8 cellular contexts compared by ENCODE assay signal in the genomic region with DNA sequence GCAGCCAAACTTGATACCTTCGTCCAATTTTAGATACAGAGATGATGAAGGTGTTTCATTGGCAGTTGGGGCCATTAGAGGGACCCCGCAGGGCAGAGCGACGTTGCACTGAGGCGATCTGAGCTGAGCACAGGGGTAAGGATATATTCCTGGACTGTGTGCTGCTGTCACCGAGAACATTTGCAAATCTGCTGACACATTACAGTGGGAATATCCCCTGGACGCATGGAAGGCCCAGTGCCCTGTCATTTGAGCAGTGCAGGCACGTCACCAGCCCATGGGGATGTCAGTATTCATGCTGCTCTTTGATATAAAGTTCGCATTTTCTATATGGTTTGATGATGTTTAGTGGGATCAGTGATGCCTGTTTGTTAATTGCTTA. TPM values are rescaled to one million over a fixed set of nuclear protein-coding genes. Genes with fewer than 3 reads are reported as not detected.
DNase-seq lines count a peak whose midpoint lies in the region; ATAC-seq lines count a peak whose summit lies in the region.

No MANE protein-coding gene starts in this region.

- peaks cover 19% of the 10 kb centered on the region for H3K27me3 Mint-ChIP-seq in activated naive CD8-positive, alpha-beta T cell treated with anti-CD3 and anti-CD28 coated beads for 36 hours

- H3K9me3 Mint-ChIP-seq in activated naive CD8-positive, alpha-beta T cell treated with anti-CD3 and anti-CD28 coated beads for 36 hours = peaks cover 5% of the 10 kb centered on the region

- H3K4me3 ChIP-seq in BLaER1 (no peak overlapping the region), mesodermal cell (ENCODE audit: extremely low read depth, insufficient read depth, low read length, poor library complexity, severe bottlenecking) (no peak overlapping the region)

- H3K27ac Mint-ChIP-seq in activated naive CD8-positive, alpha-beta T cell treated with anti-CD3 and anti-CD28 coated beads for 36 hours = peak overlapping the region; percentile 55

- H3K27ac ChIP-seq in BLaER1 = no peak overlapping the region
- peak overlapping the region; percentile 48 for H3K27ac ChIP-seq in mesodermal cell (ENCODE audit: low read depth, low read length, severe bottlenecking)

- H3K27me3 ChIP-seq in BLaER1 = no peaks in the 10 kb centered on the region

- peaks cover 14% of the 10 kb centered on the region; the same call in 1 of the 2 replicates for H3K9me3 ChIP-seq in BLaER1
- H3K9me3 ChIP-seq in mesodermal cell (ENCODE audit: control insufficient read depth, low read length) = no peaks in the 10 kb centered on the region

- H3K4me1 Mint-ChIP-seq in activated naive CD8-positive, alpha-beta T cell treated with anti-CD3 and anti-CD28 coated beads for 36 hours = peaks cover 21% of the 10 kb centered on the region

- ATAC-seq in HG02571 (IDR thresholded peaks at IDR 0.05; ENCODE audit: unreplicated experiment) (peak; percentile 5), GM18909 (IDR thresholded peaks at IDR 0.05; ENCODE audit: poor library complexity, unreplicated experiment) (no peak)

- 76 to 78% methylated on average over 8 to 9 of the region's 9 CpGs for WGBS in mesodermal cell (ENCODE audit: insufficient coverage in 2 of 2), 2 experiments

- H3K36me3 ChIP-seq in BLaER1 (no peaks in the 10 kb centered on the region), mesodermal cell (ENCODE audit: control insufficient read depth, insufficient read depth, low read length) (no peaks in the 10 kb centered on the region)

- H3K9ac ChIP-seq in BLaER1 = no peak overlapping the region

- no peak for DNase-seq in activated naive CD8-positive, alpha-beta T cell treated with anti-CD3 and anti-CD28 coated beads for 36 hours
- DNase-seq in effector CD4-positive, alpha-beta T cell = no peak
- no peak for DNase-seq in NCI-H345 treated with DMSO at 0.1 percent for 48 hours (lab: John Stamatoyannopoulos, UW; ENCODE audit: unreplicated experiment)
- no peak for DNase-seq in GM03348 (ENCODE audit: low spot score)

- H3K4me1 ChIP-seq in BLaER1 (no peaks in the 10 kb centered on the region), mesodermal cell (ENCODE audit: control insufficient read depth, insufficient read depth, low read length, poor library complexity, severe bottlenecking) (peaks cover 20% of the 10 kb centered on the region)

- no peaks in the 10 kb centered on the region for H3K36me3 Mint-ChIP-seq in activated naive CD8-positive, alpha-beta T cell treated with anti-CD3 and anti-CD28 coated beads for 36 hours

- peak overlapping the region; percentile 13 for H3K4me3 Mint-ChIP-seq in activated naive CD8-positive, alpha-beta T cell treated with anti-CD3 and anti-CD28 coated beads for 36 hours

- H3K4me2 ChIP-seq in BLaER1 = 0 out of 2 replicates have a peak overlapping the region, but pooled peaks have one; percentile 14

- H4K20me1 ChIP-seq in BLaER1 = no peaks in the 10 kb centered on the region

RNA-seq across cellular contexts. Expression of a gene that starts 10.4 kb away (rescaled TPM):
- 100 to 1,000 TPM; 151 to 153 TPM for total RNA-seq in activated naive CD8-positive, alpha-beta T cell treated with anti-CD3 and anti-CD28 coated beads for 36 hours
- polyA plus RNA-seq in mesodermal cell (2013, experiment 1 of 2) = 127 TPM
- 144 TPM for polyA plus RNA-seq in mesodermal cell (2013, experiment 2 of 2)
